12 cellular contexts compared by ENCODE assay signal in the genomic region with DNA sequence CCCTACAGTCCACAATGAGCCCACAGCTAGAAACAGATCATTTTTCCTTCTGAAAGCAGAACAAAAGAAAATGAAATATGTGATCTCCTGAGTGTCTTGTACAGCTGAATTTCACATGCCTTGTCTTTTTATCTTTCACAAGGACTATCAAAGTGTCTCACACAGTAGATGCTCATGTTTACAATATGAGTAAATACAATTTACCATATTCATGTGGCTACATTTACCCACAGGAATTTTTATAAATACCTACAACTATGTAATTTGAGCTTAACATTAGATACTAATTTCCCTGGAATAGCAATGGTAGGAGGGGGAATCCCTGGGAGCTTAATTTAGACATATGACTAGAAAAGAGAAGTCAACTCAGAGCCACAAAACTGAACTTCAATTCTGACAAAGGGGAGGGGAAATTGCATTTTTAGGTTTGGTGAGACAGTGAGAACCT.
DNase-seq lines count a peak whose midpoint lies in the region; ATAC-seq and TF ChIP-seq lines count a peak whose summit lies in the region.
"Had no signal": no experiment of that assay in that cellular context is flagged by ENCODE, and none has a peak within 500 bp of the region (broad histone marks: within the 10 kb centered on the region; RNA-seq: fewer than 3 reads in every experiment).

No MANE protein-coding gene starts in this region.

- DNase-seq in M059J (ENCODE audit: low read depth) (peak; percentile 85), myocyte (ENCODE audit: low read depth) (peak; percentile 76), heart left ventricle (no peak), ascending aorta (ENCODE audit: low spot score in 2 of 2) (no peak), inferior parietal cortex (ENCODE audit: extremely low spot score) (no peak), NCI-H446 (lab: John Stamatoyannopoulos, UW) (no peak)
- DNase-seq: NCI-H510A, posterior cingulate gyrus had no signal

- no peak overlapping the region for H3K27ac ChIP-seq in heart left ventricle
- H3K27ac ChIP-seq in ascending aorta: no peak overlapping the region
- H3K27ac ChIP-seq: epithelial cell of prostate, thoracic aorta had no signal

- TF ChIP-seq POLR2A in heart left ventricle (IDR thresholded peaks at IDR 0.05): no peak

- H3K4me3 ChIP-seq in heart left ventricle (no peak overlapping the region), ascending aorta (no peak overlapping the region)
- H3K4me3 ChIP-seq: thoracic aorta had no signal

- TF ChIP-seq CTCF in heart left ventricle (IDR thresholded peaks at IDR 0.05) (no peak), ascending aorta (IDR thresholded peaks at IDR 0.05) (no peak)

- H3K9me3 ChIP-seq in heart left ventricle (no peaks in the 10 kb centered on the region), ascending aorta (no peaks in the 10 kb centered on the region)
- H3K9me3 ChIP-seq: thoracic aorta had no signal

- H3K36me3 ChIP-seq in heart left ventricle: no peaks in the 10 kb centered on the region
- H3K36me3 ChIP-seq in ascending aorta: no peaks in the 10 kb centered on the region
- H3K36me3 ChIP-seq: thoracic aorta had no signal

- H3K4me1 ChIP-seq in heart left ventricle: peaks cover 0 to 7% (median 0%) of the 10 kb centered on the region in 12 donors
- no peaks in the 10 kb centered on the region for H3K4me1 ChIP-seq in ascending aorta

- ATAC-seq in GM18867 (IDR thresholded peaks at IDR 0.05; ENCODE audit: unreplicated experiment) (peak; percentile 30), HG02610 (IDR thresholded peaks at IDR 0.05; ENCODE audit: unreplicated experiment) (peak; percentile 67), heart left ventricle (no peak)

- H3K27me3 ChIP-seq in heart left ventricle (no peaks in the 10 kb centered on the region), ascending aorta (no peaks in the 10 kb centered on the region)

- intact Hi-C loops in heart left ventricle (cut with DNase I) (no loop called here), ascending aorta (cut with DNase I) (no loop called here)

Comparison
In these comparisons a context has a peak if more than half of its experiments do, and no peak if none do; other contexts are left out.
1. ATAC-seq: peak in GM18867 (single experiment) and HG02610 (single experiment); none in heart left ventricle (0 of 4).
2. DNase-seq: peak in M059J (single experiment) and myocyte (single experiment); none in heart left ventricle (0 of 5), ascending aorta (0 of 2), inferior parietal cortex (single experiment) and NCI-H446 (0 of 2).